1 cellular context compared by ENCODE assay signal in genomic region chr10:46006219-46006618, GRCh38.
TF ChIP-seq lines count a peak whose summit lies in the region.

No MANE protein-coding gene starts in this region.

TF ChIP-seq in K562, 482 proteins besides CTCF, POLR2A, EP300 and RAD21 (continues in another document):
- TF ChIP-seq, protein P1, sequence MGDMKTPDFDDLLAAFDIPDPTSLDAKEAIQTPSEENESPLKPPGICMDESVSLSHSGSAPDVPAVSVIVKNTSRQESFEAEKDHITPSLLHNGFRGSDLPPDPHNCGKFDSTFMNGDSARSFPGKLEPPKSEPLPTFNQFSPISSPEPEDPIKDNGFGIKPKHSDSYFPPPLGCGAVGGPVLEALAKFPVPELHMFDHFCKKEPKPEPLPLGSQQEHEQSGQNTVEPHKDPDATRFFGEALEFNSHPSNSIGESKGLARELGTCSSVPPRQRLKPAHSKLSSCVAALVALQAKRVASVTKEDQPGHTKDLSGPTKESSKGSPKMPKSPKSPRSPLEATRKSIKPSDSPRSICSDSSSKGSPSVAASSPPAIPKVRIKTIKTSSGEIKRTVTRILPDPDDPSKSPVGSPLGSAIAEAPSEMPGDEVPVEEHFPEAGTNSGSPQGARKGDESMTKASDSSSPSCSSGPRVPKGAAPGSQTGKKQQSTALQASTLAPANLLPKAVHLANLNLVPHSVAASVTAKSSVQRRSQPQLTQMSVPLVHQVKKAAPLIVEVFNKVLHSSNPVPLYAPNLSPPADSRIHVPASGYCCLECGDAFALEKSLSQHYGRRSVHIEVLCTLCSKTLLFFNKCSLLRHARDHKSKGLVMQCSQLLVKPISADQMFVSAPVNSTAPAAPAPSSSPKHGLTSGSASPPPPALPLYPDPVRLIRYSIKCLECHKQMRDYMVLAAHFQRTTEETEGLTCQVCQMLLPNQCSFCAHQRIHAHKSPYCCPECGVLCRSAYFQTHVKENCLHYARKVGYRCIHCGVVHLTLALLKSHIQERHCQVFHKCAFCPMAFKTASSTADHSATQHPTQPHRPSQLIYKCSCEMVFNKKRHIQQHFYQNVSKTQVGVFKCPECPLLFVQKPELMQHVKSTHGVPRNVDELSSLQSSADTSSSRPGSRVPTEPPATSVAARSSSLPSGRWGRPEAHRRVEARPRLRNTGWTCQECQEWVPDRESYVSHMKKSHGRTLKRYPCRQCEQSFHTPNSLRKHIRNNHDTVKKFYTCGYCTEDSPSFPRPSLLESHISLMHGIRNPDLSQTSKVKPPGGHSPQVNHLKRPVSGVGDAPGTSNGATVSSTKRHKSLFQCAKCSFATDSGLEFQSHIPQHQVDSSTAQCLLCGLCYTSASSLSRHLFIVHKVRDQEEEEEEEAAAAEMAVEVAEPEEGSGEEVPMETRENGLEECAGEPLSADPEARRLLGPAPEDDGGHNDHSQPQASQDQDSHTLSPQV (IDR thresholded peaks at IDR 0.05), result peak; percentile 47; the same call in 1 of the 2 replicates
- no peak for TF ChIP-seq RFX7 (CRISPR knock-in tag; IDR thresholded peaks at IDR 0.05)
- no peak for TF ChIP-seq NR4A1 (CRISPR knock-in tag; IDR thresholded peaks at IDR 0.05)
- no peak for TF ChIP-seq NR4A1 (tag; IDR thresholded peaks at IDR 0.05)
- no peak for TF ChIP-seq MLLT1 (IDR thresholded peaks at IDR 0.05)
- no peak for TF ChIP-seq ZNF274 (IDR thresholded peaks at IDR 0.05; ENCODE audit: borderline replicate concordance, low read depth, low read length)
- no peak for TF ChIP-seq PBX2 (CRISPR knock-in tag; IDR thresholded peaks at IDR 0.05; ENCODE audit: low read depth)
- no peak for TF ChIP-seq PBX2 (tag; conservative IDR thresholded peaks at IDR 0.05; ENCODE audit: low read depth)
- peak; percentile 40; the same call in 1 of the 2 replicates for TF ChIP-seq ZNF316 (IDR thresholded peaks at IDR 0.05)
- no peak for TF ChIP-seq HNRNPUL1 (IDR thresholded peaks at IDR 0.05; ENCODE audit: low read length)
- TF ChIP-seq XRCC5 (IDR thresholded peaks at IDR 0.05; ENCODE audit: low read depth, low read length), result no peak
- no peak for TF ChIP-seq GABPA (tag; conservative IDR thresholded peaks at IDR 0.05; ENCODE audit: low read depth)
- peak; percentile 44; the same call in 1 of the 2 replicates for TF ChIP-seq MAFG (tag; conservative IDR thresholded peaks at IDR 0.05)
- TF ChIP-seq, protein P2, sequence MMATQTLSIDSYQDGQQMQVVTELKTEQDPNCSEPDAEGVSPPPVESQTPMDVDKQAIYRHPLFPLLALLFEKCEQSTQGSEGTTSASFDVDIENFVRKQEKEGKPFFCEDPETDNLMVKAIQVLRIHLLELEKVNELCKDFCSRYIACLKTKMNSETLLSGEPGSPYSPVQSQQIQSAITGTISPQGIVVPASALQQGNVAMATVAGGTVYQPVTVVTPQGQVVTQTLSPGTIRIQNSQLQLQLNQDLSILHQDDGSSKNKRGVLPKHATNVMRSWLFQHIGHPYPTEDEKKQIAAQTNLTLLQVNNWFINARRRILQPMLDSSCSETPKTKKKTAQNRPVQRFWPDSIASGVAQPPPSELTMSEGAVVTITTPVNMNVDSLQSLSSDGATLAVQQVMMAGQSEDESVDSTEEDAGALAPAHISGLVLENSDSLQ (IDR thresholded peaks at IDR 0.05), result peak; percentile 50
- TF ChIP-seq ZNF3 (CRISPR knock-in tag; IDR thresholded peaks at IDR 0.05), result no peak
- no peak for TF ChIP-seq ZNF384 (IDR thresholded peaks at IDR 0.05; ENCODE audit: low read depth, low read length)
- 0 out of 2 replicates have a peak, but pooled peaks have one; percentile 27 for TF ChIP-seq NFE2 (IDR thresholded peaks at IDR 0.05; ENCODE audit: low read depth)
- no peak for TF ChIP-seq ESRRB (CRISPR knock-in tag; IDR thresholded peaks at IDR 0.05; ENCODE audit: borderline replicate concordance)
- TF ChIP-seq, protein P3, sequence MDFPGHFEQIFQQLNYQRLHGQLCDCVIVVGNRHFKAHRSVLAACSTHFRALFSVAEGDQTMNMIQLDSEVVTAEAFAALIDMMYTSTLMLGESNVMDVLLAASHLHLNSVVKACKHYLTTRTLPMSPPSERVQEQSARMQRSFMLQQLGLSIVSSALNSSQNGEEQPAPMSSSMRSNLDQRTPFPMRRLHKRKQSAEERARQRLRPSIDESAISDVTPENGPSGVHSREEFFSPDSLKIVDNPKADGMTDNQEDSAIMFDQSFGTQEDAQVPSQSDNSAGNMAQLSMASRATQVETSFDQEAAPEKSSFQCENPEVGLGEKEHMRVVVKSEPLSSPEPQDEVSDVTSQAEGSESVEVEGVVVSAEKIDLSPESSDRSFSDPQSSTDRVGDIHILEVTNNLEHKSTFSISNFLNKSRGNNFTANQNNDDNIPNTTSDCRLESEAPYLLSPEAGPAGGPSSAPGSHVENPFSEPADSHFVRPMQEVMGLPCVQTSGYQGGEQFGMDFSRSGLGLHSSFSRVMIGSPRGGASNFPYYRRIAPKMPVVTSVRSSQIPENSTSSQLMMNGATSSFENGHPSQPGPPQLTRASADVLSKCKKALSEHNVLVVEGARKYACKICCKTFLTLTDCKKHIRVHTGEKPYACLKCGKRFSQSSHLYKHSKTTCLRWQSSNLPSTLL (IDR thresholded peaks at IDR 0.05), result no peak
- no peak for TF ChIP-seq JUND (IDR thresholded peaks at IDR 0.05; ENCODE audit: borderline replicate concordance, low read depth, low read length)
- 0 out of 3 replicates have a peak, but pooled peaks have one; percentile 29 for TF ChIP-seq JUND (tag; IDR thresholded peaks at IDR 0.05; ENCODE audit: borderline replicate concordance, low read depth, low read length)
- no peak for TF ChIP-seq HNRNPH1 (optimal IDR thresholded peaks at IDR 0.05; ENCODE audit: low read depth, low read length)
- no peak for TF ChIP-seq CBX3 (IDR thresholded peaks at IDR 0.05; ENCODE audit: borderline replicate concordance in 1 of 2, low read length in 2 of 2)
- no peak for TF ChIP-seq EGR1 (conservative IDR thresholded peaks at IDR 0.05)
- TF ChIP-seq EWSR1 (IDR thresholded peaks at IDR 0.05; ENCODE audit: borderline replicate concordance, low read depth, partially characterized antibody), result no peak
- no peak for TF ChIP-seq ZNF584 (CRISPR knock-in tag; IDR thresholded peaks at IDR 0.05; ENCODE audit: low read depth)
- no peak for TF ChIP-seq PHB2 (IDR thresholded peaks at IDR 0.05; ENCODE audit: low read depth)
- TF ChIP-seq ATF3 (IDR thresholded peaks at IDR 0.05), result peak; percentile 55
- TF ChIP-seq ATF3 (CRISPR knock-in tag; conservative IDR thresholded peaks at IDR 0.05), result no peak
- TF ChIP-seq HMGN3 (IDR thresholded peaks at IDR 0.05; ENCODE audit: borderline replicate concordance, extremely low read depth, insufficient read length, low read depth, low read length), result no peak
- TF ChIP-seq MITF (IDR thresholded peaks at IDR 0.05), result no peak
- TF ChIP-seq, protein P4, sequence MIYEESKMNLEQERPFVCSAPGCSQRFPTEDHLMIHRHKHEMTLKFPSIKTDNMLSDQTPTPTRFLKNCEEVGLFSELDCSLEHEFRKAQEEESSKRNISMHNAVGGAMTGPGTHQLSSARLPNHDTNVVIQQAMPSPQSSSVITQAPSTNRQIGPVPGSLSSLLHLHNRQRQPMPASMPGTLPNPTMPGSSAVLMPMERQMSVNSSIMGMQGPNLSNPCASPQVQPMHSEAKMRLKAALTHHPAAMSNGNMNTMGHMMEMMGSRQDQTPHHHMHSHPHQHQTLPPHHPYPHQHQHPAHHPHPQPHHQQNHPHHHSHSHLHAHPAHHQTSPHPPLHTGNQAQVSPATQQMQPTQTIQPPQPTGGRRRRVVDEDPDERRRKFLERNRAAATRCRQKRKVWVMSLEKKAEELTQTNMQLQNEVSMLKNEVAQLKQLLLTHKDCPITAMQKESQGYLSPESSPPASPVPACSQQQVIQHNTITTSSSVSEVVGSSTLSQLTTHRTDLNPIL (CRISPR knock-in tag; IDR thresholded peaks at IDR 0.05), result no peak
- peak; percentile 57; the same call in 1 of the 2 replicates for TF ChIP-seq POLR2H (tag; IDR thresholded peaks at IDR 0.05; ENCODE audit: low read depth)
- TF ChIP-seq NR2C1 (IDR thresholded peaks at IDR 0.05), result no peak
- no peak for TF ChIP-seq NR2C1 (tag; IDR thresholded peaks at IDR 0.05)
- TF ChIP-seq ZNF655 (CRISPR knock-in tag; IDR thresholded peaks at IDR 0.05), result no peak
- TF ChIP-seq CREB3 (tag; conservative IDR thresholded peaks at IDR 0.05; ENCODE audit: low read depth), result no peak
- peak; percentile 56; the same call in 1 of the 2 replicates for TF ChIP-seq FOSL1 (tag; conservative IDR thresholded peaks at IDR 0.05)
- no peak for TF ChIP-seq ZNF696 (CRISPR knock-in tag; conservative IDR thresholded peaks at IDR 0.05)
- TF ChIP-seq HMBOX1 (IDR thresholded peaks at IDR 0.05), result peak; percentile 90
- TF ChIP-seq ARID2 (IDR thresholded peaks at IDR 0.05), result no peak
- no peak for TF ChIP-seq HLTF (IDR thresholded peaks at IDR 0.05)
